17 cellular contexts compared by ENCODE assay signal in the genomic region with DNA sequence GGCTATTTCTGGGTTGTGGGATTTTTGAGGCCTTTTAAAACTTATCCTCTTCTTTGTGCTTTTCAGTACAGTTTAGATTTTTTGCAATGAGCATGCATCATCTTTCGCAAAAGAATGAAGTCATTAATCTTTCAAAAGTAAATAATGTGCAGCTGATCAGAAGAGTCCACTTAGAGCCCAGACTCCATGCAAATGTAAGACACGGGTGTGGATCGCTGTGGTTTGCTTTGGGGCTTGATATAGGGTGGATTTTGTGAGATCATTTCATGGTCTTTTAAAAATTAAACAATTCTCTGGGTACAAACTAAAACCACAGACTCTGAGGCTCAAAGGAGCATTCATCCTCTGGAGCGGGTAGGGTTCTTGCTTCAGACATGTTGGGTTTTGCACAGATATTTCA.
DNase-seq lines count a peak whose midpoint lies in the region; ATAC-seq, FAIRE-seq and TF ChIP-seq lines count a peak whose summit lies in the region.
"Had no signal": no experiment of that assay in that cellular context is flagged by ENCODE, and none has a peak within 500 bp of the region (broad histone marks: within the 10 kb centered on the region; RNA-seq: fewer than 3 reads in every experiment).

No MANE protein-coding gene starts in this region.

- no peak overlapping the region for H2AFZ ChIP-seq in H1 (ENCODE audit: low read length)

- intact Hi-C loops in cardiac septum (cut with DNase I): loop anchor here (5.0 kb wide), 1 partner anchor 37 kb away; no protein-coding TSS in a partner anchor

- no peak overlapping the region for H2AK5ac ChIP-seq in H1 (ENCODE audit: low read depth, low read length)

- H4K5ac ChIP-seq in H1 (ENCODE audit: insufficient read length, low read depth, low read length): no peak overlapping the region

- H3K23ac ChIP-seq in H1 (ENCODE audit: insufficient read length): no peak overlapping the region

- no peak overlapping the region for H3K4me3 ChIP-seq in CD8-positive, alpha-beta memory T cell (ENCODE audit: low read length)
- H3K4me3 ChIP-seq in H1 (ENCODE audit: extremely low read depth in 1 of 4, insufficient read depth in 2 of 4, low read depth in 3 of 4, low read length in 4 of 4): no peak overlapping the region
- H3K4me3 ChIP-seq: adrenal gland, esophagus muscularis mucosa, right atrium auricular region, thoracic aorta had no signal

- no peak overlapping the region for H3K14ac ChIP-seq in H1 (ENCODE audit: insufficient read length)

- H3K4me1 ChIP-seq in CD8-positive, alpha-beta memory T cell (ENCODE audit: insufficient read depth, low read length): no peaks in the 10 kb centered on the region
- peaks cover 7 to 28% (median 20%) of the 10 kb centered on the region in 4 experiments for H3K4me1 ChIP-seq in H1 (replicated peaks in 1 of 4; ENCODE audit: control insufficient read depth in 3 of 4, insufficient read depth in 4 of 4, low read length in 3 of 4)

- TF ChIP-seq RAD21 in H1 (IDR thresholded peaks at IDR 0.05 in 1 of 2, conservative IDR thresholded peaks at IDR 0.05 in 1 of 2; ENCODE audit: low read depth in 2 of 2, low read length in 2 of 2): no peak

- H4K91ac ChIP-seq in H1 (replicated peaks; ENCODE audit: insufficient read length, low read length): no peak overlapping the region

- H3K9me3 ChIP-seq in CD8-positive, alpha-beta memory T cell (ENCODE audit: low read length): no peaks in the 10 kb centered on the region
- H3K9me3 ChIP-seq in H1 (ENCODE audit: insufficient read depth in 2 of 2, low read depth in 1 of 2, low read length in 1 of 2): no peaks in the 10 kb centered on the region
- H3K9me3 ChIP-seq: adrenal gland, esophagus muscularis mucosa, right atrium auricular region, thoracic aorta had no signal

- H3K79me2 ChIP-seq in H1 (ENCODE audit: control insufficient read depth in 1 of 2, insufficient read depth in 2 of 2, low read length in 2 of 2): peaks cover 0 to 25% of the 10 kb centered on the region in 2 experiments; a peak in 1 of 4 replicates

- peak overlapping the region; percentile 54; the same call in 1 of the 2 replicates for H2BK15ac ChIP-seq in H1 (ENCODE audit: low read length)

- peak overlapping the region in 5 of 8 donors; percentile 11 to 63 (median 35) for H3K27ac Mint-ChIP-seq in CD8-positive, alpha-beta memory T cell
- H3K27ac Mint-ChIP-seq in nephron: peak overlapping the region; percentile 87 to 89 (median 88)

- H3K79me1 ChIP-seq in H1 (ENCODE audit: low read depth, low read length): peaks cover 7% of the 10 kb centered on the region

- no peaks in the 10 kb centered on the region for H3K27me3 ChIP-seq in CD8-positive, alpha-beta memory T cell (ENCODE audit: insufficient read depth, low read length, poor library complexity, severe bottlenecking)
- no peaks in the 10 kb centered on the region; a peak in 1 of 7 replicates for H3K27me3 ChIP-seq in H1 (replicated peaks in 1 of 4; ENCODE audit: control insufficient read depth in 3 of 4, extremely low read depth in 1 of 4, insufficient read depth in 3 of 4, low read length in 3 of 4)
- H3K27me3 ChIP-seq: adrenal gland, esophagus muscularis mucosa, right atrium auricular region had no signal

- no peak overlapping the region for H3K18ac ChIP-seq in H1 (ENCODE audit: extremely low read depth, low read length)

- no peak overlapping the region for H3K9ac ChIP-seq in H1 (replicated peaks in 1 of 4; ENCODE audit: extremely low read depth in 1 of 4, low read depth in 3 of 4, low read length in 3 of 4)

- peaks cover 17% of the 10 kb centered on the region for H3K36me3 ChIP-seq in CD8-positive, alpha-beta memory T cell (ENCODE audit: insufficient read depth, low read length)
- no peaks in the 10 kb centered on the region for H3K36me3 ChIP-seq in H1 (ENCODE audit: control insufficient read depth in 2 of 4, insufficient read depth in 4 of 4, low read length in 3 of 4)
- H3K36me3 ChIP-seq: thoracic aorta had no signal

- no peak for TF ChIP-seq EP300 in H1 (IDR thresholded peaks at IDR 0.05; ENCODE audit: borderline replicate concordance in 1 of 2, low read depth in 2 of 2, low read length in 2 of 2)

- no peak overlapping the region for H2BK5ac ChIP-seq in H1 (ENCODE audit: low read depth, low read length)

- no peak for TF ChIP-seq CTCF in H1 (IDR thresholded peaks at IDR 0.05; ENCODE audit: control extremely low read depth in 1 of 3, insufficient read depth in 1 of 3, low read depth in 1 of 3, low read length in 3 of 3)
- TF ChIP-seq CTCF in nephron (IDR thresholded peaks at IDR 0.05; ENCODE audit: unreplicated experiment in 3 of 3): no peak

- no peak overlapping the region for H3K27ac ChIP-seq in CD8-positive, alpha-beta memory T cell (ENCODE audit: low read depth, low read length)
- H3K27ac ChIP-seq in H1 (ENCODE audit: low read depth, low read length): no peak overlapping the region
- H3K27ac ChIP-seq: esophagus muscularis mucosa, right atrium auricular region, thoracic aorta had no signal

- no peak for DNase-seq in CD8-positive, alpha-beta memory T cell
- DNase-seq in RPMI7951 (ENCODE audit: low read depth) (peak; percentile 22), H1 (ENCODE audit: low read depth in 1 of 2, low spot score in 2 of 2) (no peak), cardiac septum (ENCODE audit: low spot score) (no peak), NOMO-1 treated with dmso at 0.1 percent for 144 hours (lab: John Stamatoyannopoulos, UW; ENCODE audit: unreplicated experiment) (no peak)
- DNase-seq: activated CD4-positive, alpha-beta T cell treated with anti-CD3 and anti-CD28 coated beads for 4 hours; activated effector memory CD4-positive, alpha-beta T cell treated with Interleukin-2 at 50 U/mL for 16 hours; adrenal gland; caudate nucleus; NCI-H2029; NCI-H69; RPMI8226 had no signal

- no peaks in the 10 kb centered on the region for H3K27me3 Mint-ChIP-seq in CD8-positive, alpha-beta memory T cell
- no peaks in the 10 kb centered on the region for H3K27me3 Mint-ChIP-seq in nephron (ENCODE audit: low read depth)

- no peak overlapping the region for H3K56ac ChIP-seq in H1 (replicated peaks; ENCODE audit: insufficient read length, low read depth, low read length)

- H3K4ac ChIP-seq in H1 (replicated peaks; ENCODE audit: insufficient read length, low read depth, low read length): no peak overlapping the region

- WGBS in H1 (ENCODE audit: extremely low coverage in 1 of 2, insufficient coverage in 1 of 2, insufficient read length in 1 of 2, insufficient replicate concordance in 2 of 2, low coverage in 1 of 2, low lambda C conversion rate in 2 of 2, missing lambda C conversion rate in 1 of 2), 2 experiments: 84% methylated on average over 4 of the region's 4 CpGs; no CpG with 5 or more reads in 1 of the 2 experiments

- H3K36me3 Mint-ChIP-seq in CD8-positive, alpha-beta memory T cell: peaks cover 0 to 34% (median 2%) of the 10 kb centered on the region in 3 donors
- peaks cover 1% of the 10 kb centered on the region for H3K36me3 Mint-ChIP-seq in nephron (ENCODE audit: low read depth)

- peaks cover 19 to 30% (median 19%) of the 10 kb centered on the region in 3 donors for H3K4me1 Mint-ChIP-seq in CD8-positive, alpha-beta memory T cell
- peaks cover 74% of the 10 kb centered on the region for H3K4me1 Mint-ChIP-seq in nephron

- H2BK20ac ChIP-seq in H1 (ENCODE audit: low read length): no peak overlapping the region

- H3K23me2 ChIP-seq in H1 (ENCODE audit: low read depth, low read length): peaks cover 5% of the 10 kb centered on the region; the same call in 1 of the 2 replicates

- POLR2A ChIA-PET in CD8-positive, alpha-beta memory T cell (lab: Charles Lee): no interaction called here
- POLR2A ChIA-PET in H1 (lab: Charles Lee; ENCODE audit: partially characterized antibody): interaction anchor here (0.6 kb wide), 1 partner anchor 222 kb away, joined by 3 read pairs; no protein-coding TSS in a partner anchor

- H3K4me2 ChIP-seq in H1 (ENCODE audit: insufficient read depth in 1 of 2, low read depth in 2 of 2, low read length in 2 of 2): no peak overlapping the region

- CTCF ChIA-PET in CD8-positive, alpha-beta memory T cell (lab: Charles Lee): no interaction called here
- CTCF ChIA-PET in H1 (lab: Charles Lee; ENCODE audit: partially characterized antibody): interaction anchor here (2.2 kb wide), 1 partner anchor 48 kb away, joined by 8 read pairs; no protein-coding TSS in a partner anchor

- no peak for TF ChIP-seq POLR2A in H1 (IDR thresholded peaks at IDR 0.05; ENCODE audit: control extremely low read depth in 1 of 2, low read depth in 2 of 2, low read length in 2 of 2)

- H3K9me3 Mint-ChIP-seq in CD8-positive, alpha-beta memory T cell: no peaks in the 10 kb centered on the region
- no peaks in the 10 kb centered on the region for H3K9me3 Mint-ChIP-seq in nephron

- peak overlapping the region; percentile 62; the same call in 1 of the 2 replicates for H2BK12ac ChIP-seq in H1 (ENCODE audit: low read depth, low read length)

- H3K4me3 Mint-ChIP-seq in CD8-positive, alpha-beta memory T cell: no peak overlapping the region
- peak overlapping the region in 2 of 3 experiments; percentile 9 to 37 for H3K4me3 Mint-ChIP-seq in nephron

- H4K20me1 ChIP-seq in H1 (replicated peaks in 1 of 2; ENCODE audit: control insufficient read depth in 1 of 2, insufficient read depth in 2 of 2, low read length in 2 of 2): peaks cover 5 to 17% of the 10 kb centered on the region in 2 experiments

- no peak overlapping the region for H2BK120ac ChIP-seq in H1 (replicated peaks; ENCODE audit: low read depth, low read length)

- no peak for ATAC-seq in HG03280 (IDR thresholded peaks at IDR 0.05; ENCODE audit: unreplicated experiment)

- H4K8ac ChIP-seq in H1 (ENCODE audit: extremely low read depth, insufficient read depth, low read length): no peak overlapping the region

- FAIRE-seq in H1 (lab: Jason Lieb, UNC): no peak

TF ChIP-seq in H1, 55 proteins besides CTCF, POLR2A, EP300 and RAD21 (continues in another document):
- TF ChIP-seq YY1 (IDR thresholded peaks at IDR 0.05; ENCODE audit: low read depth, low read length) (no peak), SRF (IDR thresholded peaks at IDR 0.05; ENCODE audit: low read depth, low read length) (no peak), BRCA1 (IDR thresholded peaks at IDR 0.05; ENCODE audit: low read depth, low read length) (no peak), RXRA (IDR thresholded peaks at IDR 0.05; ENCODE audit: insufficient read depth, low read depth, low read length) (no peak), EGR1 (IDR thresholded peaks at IDR 0.05; ENCODE audit: borderline replicate concordance, low read depth, low read length) (no peak), RNF2 (IDR thresholded peaks at IDR 0.05; ENCODE audit: borderline replicate concordance, low read depth, low read length, missing control alignments, poor library complexity, severe bottlenecking) (no peak), SP2 (IDR thresholded peaks at IDR 0.05; ENCODE audit: low read length) (no peak), CHD2 (IDR thresholded peaks at IDR 0.05; ENCODE audit: low read length) (no peak), SIN3A (conservative IDR thresholded peaks at IDR 0.05 in 1 of 2, IDR thresholded peaks at IDR 0.05 in 1 of 2; ENCODE audit: low read depth in 1 of 2, low read length in 2 of 2) (no peak), KDM5A (IDR thresholded peaks at IDR 0.05; ENCODE audit: low read length) (no peak)

Comparison
In these comparisons a context has a peak if more than half of its experiments do, and no peak if none do; other contexts are left out.
1. H3K4me3 Mint-ChIP-seq: peak in nephron (2 of 3); none in CD8-positive, alpha-beta memory T cell (0 of 7).